26 cellular contexts compared by ENCODE assay signal in genomic region chr22:48055827-48056226, GRCh38.
A peak's percentile ranks its signal among the peaks of the same experiment; 100 is the strongest.
DNase-seq lines count a peak whose midpoint lies in the region; ATAC-seq, FAIRE-seq and TF ChIP-seq lines count a peak whose summit lies in the region.
"Had no signal": no experiment of that assay in that cellular context is flagged by ENCODE, and none has a peak within 500 bp of the region (broad histone marks: within the 10 kb centered on the region; RNA-seq: fewer than 3 reads in every experiment).

No MANE protein-coding gene starts in this region.

- H3K27ac ChIP-seq in HEK293 (ENCODE audit: extremely low read depth, low read depth, low read length) (no peak overlapping the region), RWPE1 (no peak overlapping the region)
- H3K27ac ChIP-seq: BLaER1 treated with 17β-estradiol and CSF1 and Interleukin-3, amounts not matched to agents 10 nM and 100 nM had no signal

- no peak overlapping the region for H3K27ac Mint-ChIP-seq in osteocyte (ENCODE audit: unreplicated experiment)
- H3K27ac Mint-ChIP-seq: CD8-positive, alpha-beta T cell; GM23338 had no signal

- no peaks in the 10 kb centered on the region for H3K9me3 Mint-ChIP-seq in osteocyte (ENCODE audit: unreplicated experiment)
- H3K9me3 Mint-ChIP-seq: CD8-positive, alpha-beta T cell; GM23338 had no signal

- H3K4me1 ChIP-seq in HEK293 (ENCODE audit: control insufficient read depth, insufficient read depth, low read length), result no peaks in the 10 kb centered on the region

- no peaks in the 10 kb centered on the region for H3K36me3 Mint-ChIP-seq in osteocyte (ENCODE audit: unreplicated experiment)
- H3K36me3 Mint-ChIP-seq: CD8-positive, alpha-beta T cell had no signal

- no peaks in the 10 kb centered on the region for H3K4me1 Mint-ChIP-seq in osteocyte (ENCODE audit: unreplicated experiment)
- H3K4me1 Mint-ChIP-seq: GM23338 had no signal

- no peaks in the 10 kb centered on the region for H3K27me3 Mint-ChIP-seq in osteocyte (ENCODE audit: unreplicated experiment)

- FAIRE-seq in bronchial epithelial cell (lab: Jason Lieb, UNC), result no peak
- FAIRE-seq: G401.6, GM12892 had no signal

- H3K36me3 ChIP-seq in HEK293 (ENCODE audit: control insufficient read depth in 2 of 2, insufficient read depth in 1 of 2, low read length in 2 of 2), result no peaks in the 10 kb centered on the region
- H3K36me3 ChIP-seq in bronchial epithelial cell (ENCODE audit: control insufficient read depth, insufficient read depth, low read length), result no peaks in the 10 kb centered on the region
- H3K36me3 ChIP-seq: BLaER1 treated with 17β-estradiol and CSF1 and Interleukin-3, amounts not matched to agents 10 nM and 100 nM had no signal

- no peaks in the 10 kb centered on the region for H3K9me3 ChIP-seq in HEK293 (ENCODE audit: control insufficient read depth, insufficient read depth, low read depth, low read length)
- H3K9me3 ChIP-seq: BLaER1 treated with 17β-estradiol and CSF1 and Interleukin-3, amounts not matched to agents 10 nM and 100 nM; SK-N-SH had no signal

- intact Hi-C loops in left colon (cut with DNase I, micrococcal nuclease), result no loop called here

- H3K4me3 Mint-ChIP-seq in osteocyte (ENCODE audit: unreplicated experiment), result no peak overlapping the region
- H3K4me3 Mint-ChIP-seq: CD8-positive, alpha-beta T cell; GM23338 had no signal

- CTCF ChIA-PET in HEK293 (lab: Yijun Ruan, JAX), result no interaction called here
- CTCF ChIA-PET in RWPE1 (lab: Yijun Ruan, JAX), result no interaction called here

- DNase-seq in NCI-H2029 (lab: John Stamatoyannopoulos, UW) (peak; percentile 60), bronchial epithelial cell (ENCODE audit: low read depth) (peak; percentile 1), osteocyte (ENCODE audit: extremely low spot score, unreplicated experiment) (peak; percentile 54), RWPE1 (ENCODE audit: low spot score) (no peak), left colon (no peak), SKM-1 (lab: John Stamatoyannopoulos, UW; ENCODE audit: unreplicated experiment) (no peak)
- DNase-seq: ACHN; Calu3; CD8-positive, alpha-beta T cell; DMS153; KBM-7; MV-4-11; NCI-H1105 treated with DMSO at 0.1 percent for 48 hours; NCI-H2081 treated with DMSO at 0.1 percent for 48 hours; NCI-H2171 treated with DMSO at 0.1 percent for 48 hours; NCI-H526; RPMI8226; SHP77 treated with DMSO at 0.1 percent for 48 hours; SK-N-SH had no signal

- H3K27me3 ChIP-seq in bronchial epithelial cell (ENCODE audit: control insufficient read depth, insufficient read depth, low read length), result no peaks in the 10 kb centered on the region
- H3K27me3 ChIP-seq: BLaER1 treated with 17β-estradiol and CSF1 and Interleukin-3, amounts not matched to agents 10 nM and 100 nM had no signal

- no peak for ATAC-seq in GM21619 (IDR thresholded peaks at IDR 0.05; ENCODE audit: unreplicated experiment)
- no peak for ATAC-seq in left colon
- ATAC-seq: CD8-positive, alpha-beta T cell; GM23338; HCT116 had no signal

- TF ChIP-seq CTCF in HEK293 (tag by site-specific recombination; IDR thresholded peaks at IDR 0.05) (no peak), bronchial epithelial cell (IDR thresholded peaks at IDR 0.05; ENCODE audit: insufficient read depth, low read length, severe bottlenecking) (no peak), osteocyte (IDR thresholded peaks at IDR 0.05) (no peak), RWPE1 (conservative IDR thresholded peaks at IDR 0.05; ENCODE audit: low read depth) (no peak)

- POLR2A ChIA-PET in HEK293 (lab: Yijun Ruan, JAX), result no interaction called here
- POLR2A ChIA-PET in RWPE1 (lab: Yijun Ruan, JAX; ENCODE audit: low non-redundant PET), result no interaction called here

- H3K4me3 ChIP-seq in HEK293 (ENCODE audit: low read depth, low read length) (no peak overlapping the region), bronchial epithelial cell (ENCODE audit: low read depth, low read length) (no peak overlapping the region)
- H3K4me3 ChIP-seq: BLaER1 treated with 17β-estradiol and CSF1 and Interleukin-3, amounts not matched to agents 10 nM and 100 nM; GM23338 had no signal

TF ChIP-seq in HEK293, 187 proteins besides CTCF, POLR2A, EP300 and RAD21:
- 0 out of 2 replicates have a peak, but pooled peaks have one; percentile 15 for TF ChIP-seq ZBTB21 (tag by site-specific recombination; IDR thresholded peaks at IDR 0.05)
- TF ChIP-seq MEIS1 (CRISPR knock-in tag; IDR thresholded peaks at IDR 0.05; ENCODE audit: borderline replicate concordance), result no peak
- no peak for TF ChIP-seq ZNF335 (tag by site-specific recombination; conservative IDR thresholded peaks at IDR 0.05)
- no peak for TF ChIP-seq ZNF501 (tag by site-specific recombination; IDR thresholded peaks at IDR 0.05)
- no peak for TF ChIP-seq ZBTB49 (tag by site-specific recombination; IDR thresholded peaks at IDR 0.05; ENCODE audit: low read depth)
- no peak for TF ChIP-seq ZNF837 (tag by site-specific recombination; IDR thresholded peaks at IDR 0.05)
- TF ChIP-seq ZNF621 (tag by site-specific recombination; IDR thresholded peaks at IDR 0.05), result no peak
- no peak for TF ChIP-seq ZEB2 (tag by site-specific recombination; IDR thresholded peaks at IDR 0.05)
- no peak for TF ChIP-seq ZNF214 (tag by site-specific recombination; IDR thresholded peaks at IDR 0.05; ENCODE audit: borderline replicate concordance)
- TF ChIP-seq ZNF114 (tag by site-specific recombination; IDR thresholded peaks at IDR 0.05), result no peak
- no peak for TF ChIP-seq ZBTB8A (tag by site-specific recombination; IDR thresholded peaks at IDR 0.05)
- TF ChIP-seq ZNF629 (tag by site-specific recombination; IDR thresholded peaks at IDR 0.05), result peak; percentile 75
- TF ChIP-seq ZNF184 (tag by site-specific recombination; IDR thresholded peaks at IDR 0.05), result 0 out of 2 replicates have a peak, but pooled peaks have one; percentile 38
- TF ChIP-seq ZNF350 (tag by site-specific recombination; IDR thresholded peaks at IDR 0.05), result no peak
- no peak for TF ChIP-seq FEZF1 (tag by site-specific recombination; IDR thresholded peaks at IDR 0.05)
- no peak for TF ChIP-seq ZNF555 (tag by site-specific recombination; conservative IDR thresholded peaks at IDR 0.05)
- TF ChIP-seq SP7 (tag by site-specific recombination; IDR thresholded peaks at IDR 0.05), result peak; percentile 53
- TF ChIP-seq ZNF366 (tag by site-specific recombination; conservative IDR thresholded peaks at IDR 0.05), result peak; percentile 36; the same call in 1 of the 2 replicates
- TF ChIP-seq YY1 (tag by site-specific recombination; IDR thresholded peaks at IDR 0.05), result no peak
- no peak for TF ChIP-seq ZFP37 (tag by site-specific recombination; IDR thresholded peaks at IDR 0.05)
- TF ChIP-seq ATF2 (tag by site-specific recombination; IDR thresholded peaks at IDR 0.05; ENCODE audit: low read depth), result peak; percentile 52; the same call in 1 of the 2 replicates

Comparison
In these comparisons a context has a peak if more than half of its experiments do, and no peak if none do; other contexts are left out.
1. DNase-seq: peak in NCI-H2029 (single experiment), bronchial epithelial cell (single experiment) and osteocyte (single experiment); none in RWPE1 (single experiment), left colon (0 of 2) and SKM-1 (single experiment).